ENCODE assay signal across 8 cellular contexts in the genomic region with DNA sequence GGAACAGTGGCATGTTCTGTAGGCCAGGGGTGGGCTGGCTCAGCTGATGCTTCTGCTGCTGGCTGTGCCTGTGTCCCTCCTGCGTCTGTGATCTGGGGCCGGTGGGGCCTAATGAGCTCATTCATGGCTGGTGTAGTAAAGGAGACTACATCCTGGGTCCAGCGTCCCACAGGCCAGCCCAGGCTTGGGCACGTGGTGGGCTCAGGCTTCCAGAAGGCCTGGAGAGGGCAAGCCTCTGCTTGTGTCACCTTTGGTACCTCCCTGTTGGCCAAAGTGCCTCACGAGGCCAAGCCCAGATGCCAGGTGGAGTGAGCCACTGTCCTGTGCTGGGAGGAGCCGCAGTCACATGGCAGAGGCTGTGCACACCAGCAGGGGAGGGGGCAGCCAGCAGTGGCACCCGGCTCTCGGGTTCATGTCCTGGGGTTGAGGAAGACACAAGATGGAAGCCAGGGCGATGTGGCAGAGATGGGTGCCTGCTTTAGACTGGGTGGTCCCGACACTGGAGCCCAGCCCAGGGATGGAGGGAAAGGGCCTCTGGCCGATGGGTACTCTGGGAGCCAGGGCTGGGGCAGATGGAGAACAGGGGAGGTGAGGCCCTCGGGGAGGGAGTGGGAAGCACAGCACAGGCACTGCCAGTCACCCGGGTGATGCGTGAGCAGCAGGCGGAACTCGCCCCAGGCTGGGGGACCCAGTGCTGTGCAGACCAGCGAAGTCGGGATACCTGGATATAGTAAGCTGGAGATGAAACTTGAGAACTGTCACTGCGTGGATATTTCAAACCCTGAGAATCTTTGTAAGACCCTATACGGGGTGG. TPM values are rescaled to one million over a fixed set of nuclear protein-coding genes. Genes with fewer than 3 reads are reported as not detected.
DNase-seq lines count a peak whose midpoint lies in the region; ATAC-seq and TF ChIP-seq lines count a peak whose summit lies in the region.
"Not testable (repeated sequence)": the region's sequence is repeated elsewhere in the genome, so short reads cannot be mapped to it uniquely, and the experiment has no call there.

No MANE protein-coding gene starts in this region.

- H4K8ac ChIP-seq in IMR-90 (ENCODE audit: low read depth in 2 of 2, low read length in 2 of 2): not testable (repeated sequence)

- not testable (repeated sequence) for H4K20me1 ChIP-seq in IMR-90 (ENCODE audit: insufficient read depth, low read length)

- TF ChIP-seq CTCF in IMR-90 (conservative IDR thresholded peaks at IDR 0.05; ENCODE audit: low read depth, low read length); adrenal gland (IDR thresholded peaks at IDR 0.05); right lobe of liver (IDR thresholded peaks at IDR 0.05); neural crest cell (conservative IDR thresholded peaks at IDR 0.05); upper lobe of right lung (IDR thresholded peaks at IDR 0.05): not testable (repeated sequence)

- H3K27me3 Mint-ChIP-seq in activated CD4-positive, alpha-beta T cell treated with anti-CD3 and anti-CD28 coated beads, Interleukin-2, amount 10 ng/mL, durations not matched to agents 24 days and 14 days; neural crest cell (ENCODE audit: low read depth): not testable (repeated sequence)

- not testable (repeated sequence) for H3K9ac ChIP-seq in IMR-90 (ENCODE audit: low read depth, low read length)

- 0 out of 2 replicates have a peak overlapping the region, but pooled peaks have one; percentile 4 for H2AK5ac ChIP-seq in IMR-90 (ENCODE audit: low read depth, low read length)

- H3K36me3 ChIP-seq in IMR-90 (ENCODE audit: control insufficient read depth, insufficient read depth, low read length); adrenal gland (replicated peaks in 1 of 2); right lobe of liver; upper lobe of right lung: not testable (repeated sequence)

- POLR2A ChIA-PET in IMR-90 (lab: Charles Lee; ENCODE audit: unreplicated experiment): interaction anchor here (1.1 kb wide), 1 partner anchor 8 kb away, joined by 6 read pairs; a partner anchor contains a TSS

- H3K56ac ChIP-seq in IMR-90 (ENCODE audit: extremely low read depth, insufficient read depth, low read length): not testable (repeated sequence)

- CTCF ChIA-PET in IMR-90 (lab: Yijun Ruan, JAX): not testable (repeated sequence)

- not testable (repeated sequence) for H3K4me2 ChIP-seq in IMR-90 (ENCODE audit: low read depth, low read length)

- dilution Hi-C loops in IMR-90 (cut with HindIII; ENCODE audit: low sequenced_read_pairs, unreplicated experiment): not testable (repeated sequence)

- in situ Hi-C loops in IMR-90 (cut with MboI; ENCODE audit: low sequenced_read_pairs): not testable (repeated sequence)

- not testable (repeated sequence) for H3K4me1 Mint-ChIP-seq in activated CD4-positive, alpha-beta T cell treated with anti-CD3 and anti-CD28 coated beads, Interleukin-2, amount 10 ng/mL, durations not matched to agents 24 days and 14 days; neural crest cell

- not testable (repeated sequence) for H2BK20ac ChIP-seq in IMR-90 (ENCODE audit: low read depth, low read length)

- H3K9me3 ChIP-seq in IMR-90 (ENCODE audit: control insufficient read depth, insufficient read depth, low read length); adrenal gland (replicated peaks in 1 of 3); right lobe of liver; upper lobe of right lung: not testable (repeated sequence)

- not testable (repeated sequence) for H2BK5ac ChIP-seq in IMR-90 (ENCODE audit: low read depth, low read length, poor library complexity, severe bottlenecking)

- H3K9me3 Mint-ChIP-seq in activated CD4-positive, alpha-beta T cell treated with anti-CD3 and anti-CD28 coated beads, Interleukin-2, amount 10 ng/mL, durations not matched to agents 24 days and 14 days; neural crest cell: not testable (repeated sequence)

- H2BK15ac ChIP-seq in IMR-90 (ENCODE audit: low read depth, low read length): not testable (repeated sequence)

- H3K14ac ChIP-seq in IMR-90 (replicated peaks; ENCODE audit: low read depth, low read length): not testable (repeated sequence)

- H3K4me3 ChIP-seq in IMR-90 (ENCODE audit: insufficient read depth, low read depth, low read length); adrenal gland; right lobe of liver; upper lobe of right lung: not testable (repeated sequence)

- not testable (repeated sequence) for H3K27ac ChIP-seq in IMR-90 (ENCODE audit: insufficient read depth, low read length); adrenal gland; right lobe of liver; upper lobe of right lung

- H4K5ac ChIP-seq in IMR-90 (ENCODE audit: low read depth, low read length): not testable (repeated sequence)

- WGBS in IMR-90 (ENCODE audit: extremely low coverage in 2 of 2, insufficient read length in 1 of 2), 2 experiments: 91% methylated on average over 7 of the region's 20 CpGs; no CpG with 5 or more reads in 1 of the 2 experiments
- WGBS in adrenal gland, 4 donors: 81 to 91% (median 85%) methylated on average over 12 to 17 of the region's 20 CpGs
- WGBS in right lobe of liver (ENCODE audit: insufficient coverage, low coverage, low lambda C conversion rate, missing lambda C conversion rate): 93% methylated on average over 8 of the region's 20 CpGs

- not testable (repeated sequence) for H2BK120ac ChIP-seq in IMR-90 (ENCODE audit: low read depth, low read length)

- H3K9me1 ChIP-seq in IMR-90 (ENCODE audit: insufficient read depth, low read length): not testable (repeated sequence)

- DNase-seq in IMR-90; neural crest cell (ENCODE audit: low read depth, low spot score): not testable (repeated sequence)
- peak; percentile 52 for DNase-seq in activated CD4-positive, alpha-beta T cell treated with anti-CD3 and anti-CD28 coated beads, Interleukin-2, amount 10 ng/mL, durations not matched to agents 24 days and 14 days
- DNase-seq in adrenal gland (peak in 5 of 7 donors; percentile 5 to 39 (median 12)), Right ventricle myocardium inferior (ENCODE audit: missing footprints) (peak; percentile 9), right lobe of liver (peak in 2 of 3 donors; percentile 22 to 72), sciatic nerve (ENCODE audit: low spot score) (peak; percentile 54), upper lobe of right lung (peak; percentile 60)

- not testable (repeated sequence) for H3K79me1 ChIP-seq in IMR-90 (ENCODE audit: low read depth in 1 of 2, low read length in 2 of 2)

- H2AFZ ChIP-seq in IMR-90 (replicated peaks; ENCODE audit: low read length, poor library complexity): not testable (repeated sequence)

- H3K27ac Mint-ChIP-seq in activated CD4-positive, alpha-beta T cell treated with anti-CD3 and anti-CD28 coated beads, Interleukin-2, amount 10 ng/mL, durations not matched to agents 24 days and 14 days: not testable (repeated sequence)
- peak overlapping the region; percentile 50 for H3K27ac Mint-ChIP-seq in neural crest cell (ENCODE audit: unreplicated experiment)

- H3K18ac ChIP-seq in IMR-90 (ENCODE audit: low read depth, low read length): not testable (repeated sequence)

- not testable (repeated sequence) for TF ChIP-seq RAD21 in IMR-90 (IDR thresholded peaks at IDR 0.05; ENCODE audit: low read length)

- H3K4ac ChIP-seq in IMR-90 (ENCODE audit: low read depth, low read length): peak overlapping the region; percentile 27; the same call in 1 of the 2 replicates

- intact Hi-C loops in IMR-90 (cut with micrococcal nuclease); activated CD4-positive, alpha-beta T cell treated with anti-CD3 and anti-CD28 coated beads, Interleukin-2, amount 10 ng/mL, durations not matched to agents 24 days and 14 days (cut with micrococcal nuclease); adrenal gland (cut with DNase I); Right ventricle myocardium inferior (cut with DNase I); right lobe of liver (cut with DNase I); sciatic nerve (cut with DNase I); upper lobe of right lung (cut with DNase I): not testable (repeated sequence)

- H3K4me1 ChIP-seq in IMR-90 (ENCODE audit: control insufficient read depth, insufficient read depth, low read length); adrenal gland (replicated peaks in 1 of 2); upper lobe of right lung: not testable (repeated sequence)
- peaks cover 0 to 22% (median 8%) of the 10 kb centered on the region in 4 donors for H3K4me1 ChIP-seq in right lobe of liver

- TF ChIP-seq POLR2A in IMR-90 (IDR thresholded peaks at IDR 0.05; ENCODE audit: low read depth, low read length); adrenal gland (IDR thresholded peaks at IDR 0.05); right lobe of liver (IDR thresholded peaks at IDR 0.05): not testable (repeated sequence)

- not testable (repeated sequence) for BruUV-seq in IMR-90 (replicated peaks; lab: Mats Ljungman, UMichigan)

- H3K23ac ChIP-seq in IMR-90 (ENCODE audit: low read depth, low read length): not testable (repeated sequence)

- not testable (repeated sequence) for ATAC-seq in IMR-90 (ENCODE audit: low read depth); Right ventricle myocardium inferior; sciatic nerve; upper lobe of right lung
- ATAC-seq in right lobe of liver: peak in 3 of 4 donors; percentile 1 to 28 (median 6)

- peak overlapping the region; percentile 55; the same call in 1 of the 2 replicates for H4K91ac ChIP-seq in IMR-90 (ENCODE audit: insufficient read depth, low read depth, low read length)

- not testable (repeated sequence) for H3K27me3 ChIP-seq in IMR-90 (ENCODE audit: control insufficient read depth, insufficient read depth, low read length); adrenal gland; right lobe of liver; upper lobe of right lung

- H3K4me3 Mint-ChIP-seq in activated CD4-positive, alpha-beta T cell treated with anti-CD3 and anti-CD28 coated beads, Interleukin-2, amount 10 ng/mL, durations not matched to agents 24 days and 14 days; neural crest cell: not testable (repeated sequence)

- H2AK9ac ChIP-seq in IMR-90 (replicated peaks; ENCODE audit: low read depth, low read length, poor library complexity): not testable (repeated sequence)

- not testable (repeated sequence) for H3K36me3 Mint-ChIP-seq in activated CD4-positive, alpha-beta T cell treated with anti-CD3 and anti-CD28 coated beads, Interleukin-2, amount 10 ng/mL, durations not matched to agents 24 days and 14 days (ENCODE audit: low read depth); neural crest cell (ENCODE audit: low read depth)

RNA-seq across cellular contexts. Expression of a gene that starts 8.4 kb away (rescaled TPM):
- total RNA-seq in IMR-90 (2012; rRNA removed) (65.4 and 68.6 TPM in 2 replicates), adrenal gland (100 to 1,000 TPM in 2 of 8 donors, 10 to 100 TPM in 6; 43.7 to 106 (median 62.6) TPM), Right ventricle myocardium inferior (44.2 TPM), right lobe of liver (10 to 100 TPM; 32.6 to 79.9 (median 50.9) TPM), neural crest cell (52.1 and 58.7 TPM in 2 replicates), sciatic nerve (28.9 TPM), upper lobe of right lung (35.8 TPM)
- polyA plus RNA-seq in IMR-90 (2012; rRNA removed) (80.4 and 95.2 TPM in 2 replicates), adrenal gland (100 to 1,000 TPM in 1 of 3 donors, 10 to 100 TPM in 2; 12.1 to 107 (median 96.2) TPM)
- 119 and 128 TPM in 2 replicates for polyA plus RNA-seq in IMR-90 (2012; cell fraction: cytosol; rRNA removed)
- polyA plus RNA-seq in IMR-90 (2012; cell fraction: nucleus; rRNA removed; ENCODE audit: low replicate concordance): 30.9 and 64.5 TPM in 2 replicates
- 37.2 TPM in 2 replicates for total RNA-seq in activated CD4-positive, alpha-beta T cell treated with anti-CD3 and anti-CD28 coated beads, Interleukin-2, amount 10 ng/mL, durations not matched to agents 24 days and 14 days

RNA-seq across cellular contexts. Expression of a gene that starts 43.3 kb away (rescaled TPM):
- total RNA-seq in IMR-90 (2012; rRNA removed) (0.18 and 0.28 TPM in 2 replicates), adrenal gland (10 to 100 TPM in 1 of 8 donors, 1 to 10 TPM in 5, under 1 TPM in 2; 0.35 to 18.8 (median 1.4) TPM), Right ventricle myocardium inferior (1.2 TPM), right lobe of liver (10 to 100 TPM in 2 of 6 experiments, 1 to 10 TPM in 4; 3.0 to 12.4 (median 8.5) TPM), neural crest cell (17.9 and 19.0 TPM in 2 replicates), sciatic nerve (4.4 TPM), upper lobe of right lung (9.8 TPM)
- polyA plus RNA-seq in IMR-90 (2012; rRNA removed) (0.94 and 1.2 TPM in 2 replicates), adrenal gland (1 to 10 TPM in 2 of 3 donors, under 1 TPM in 1; 0.35 to 1.9 (median 1.1) TPM)
- 0.74 and 1.8 TPM in 2 replicates for polyA plus RNA-seq in IMR-90 (2012; cell fraction: cytosol; rRNA removed)
- polyA plus RNA-seq in IMR-90 (2012; cell fraction: nucleus; rRNA removed; ENCODE audit: low replicate concordance): 0.83 and 1.5 TPM in 2 replicates
- 1.6 and 1.7 TPM in 2 replicates for total RNA-seq in activated CD4-positive, alpha-beta T cell treated with anti-CD3 and anti-CD28 coated beads, Interleukin-2, amount 10 ng/mL, durations not matched to agents 24 days and 14 days
